ENCODE assay signal across 1 cellular context in genomic region chr15:76840830-76841460, GRCh38.
TF ChIP-seq lines count a peak whose summit lies in the region.

No MANE protein-coding gene starts in this region.

TF ChIP-seq in SK-N-SH, 30 proteins besides CTCF, POLR2A, EP300 and RAD21 (continued from another document):
- TF ChIP-seq, protein P1, sequence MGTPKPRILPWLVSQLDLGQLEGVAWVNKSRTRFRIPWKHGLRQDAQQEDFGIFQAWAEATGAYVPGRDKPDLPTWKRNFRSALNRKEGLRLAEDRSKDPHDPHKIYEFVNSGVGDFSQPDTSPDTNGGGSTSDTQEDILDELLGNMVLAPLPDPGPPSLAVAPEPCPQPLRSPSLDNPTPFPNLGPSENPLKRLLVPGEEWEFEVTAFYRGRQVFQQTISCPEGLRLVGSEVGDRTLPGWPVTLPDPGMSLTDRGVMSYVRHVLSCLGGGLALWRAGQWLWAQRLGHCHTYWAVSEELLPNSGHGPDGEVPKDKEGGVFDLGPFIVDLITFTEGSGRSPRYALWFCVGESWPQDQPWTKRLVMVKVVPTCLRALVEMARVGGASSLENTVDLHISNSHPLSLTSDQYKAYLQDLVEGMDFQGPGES (IDR thresholded peaks at IDR 0.05; ENCODE audit: low read depth, low read length), result no peak
- TF ChIP-seq RCOR1 (IDR thresholded peaks at IDR 0.05; ENCODE audit: low read length) (peak; percentile 86), USF1 (IDR thresholded peaks at IDR 0.05; ENCODE audit: borderline replicate concordance, low read depth) (no peak), MAX (IDR thresholded peaks at IDR 0.05; ENCODE audit: low read depth) (no peak), MXI1 (IDR thresholded peaks at IDR 0.05; ENCODE audit: low read depth, low read length) (no peak), FOXM1 (IDR thresholded peaks at IDR 0.05; ENCODE audit: low read depth) (no peak), FOSL2 (IDR thresholded peaks at IDR 0.05; ENCODE audit: borderline replicate concordance, low read depth) (no peak), GATA2 (CRISPR knock-in tag; IDR thresholded peaks at IDR 0.05) (peak; percentile 92), NRF1 (IDR thresholded peaks at IDR 0.05; ENCODE audit: low read depth, low read length) (no peak), RXRA (IDR thresholded peaks at IDR 0.05; ENCODE audit: borderline replicate concordance, low read depth) (no peak), ELF1 (IDR thresholded peaks at IDR 0.05) (no peak), SMC3 (IDR thresholded peaks at IDR 0.05; ENCODE audit: low read depth, low read length) (peak; percentile 40; the same call in 1 of the 2 replicates), MEF2A (IDR thresholded peaks at IDR 0.05; ENCODE audit: borderline replicate concordance, low read depth) (no peak)
